In genomic region chr1:203800001-203800400, GRCh38 we compare ENCODE assay signal across 15 cellular contexts. TPM values are rescaled to one million over a fixed set of nuclear protein-coding genes. Genes with fewer than 3 reads are reported as not detected.
A peak's percentile ranks its signal among the peaks of the same experiment; 100 is the strongest.
DNase-seq lines count a peak whose midpoint lies in the region; ATAC-seq and TF ChIP-seq lines count a peak whose summit lies in the region.
"Had no signal": no experiment of that assay in that cellular context is flagged by ENCODE, and none has a peak within 500 bp of the region (broad histone marks: within the 10 kb centered on the region; RNA-seq: fewer than 3 reads in every experiment).

No MANE protein-coding gene starts in this region.

- peaks cover 17% of the 10 kb centered on the region; the same call in 1 of the 2 replicates for H3F3A ChIP-seq in PC-9 (ENCODE audit: insufficient read depth, low read depth)
- peaks cover 7% of the 10 kb centered on the region for H3F3A ChIP-seq in smooth muscle cell (ENCODE audit: low read depth)

- ATAC-seq in natural killer cell (no peak), GM21367 (IDR thresholded peaks at IDR 0.05; ENCODE audit: unreplicated experiment) (no peak)
- ATAC-seq in natural killer cell treated with Interleukin-12 subunit alpha and Interleukin-12 subunit beta and Interleukin-15 and Interleukin-18, amount 100 ng/mL, for 72 hours = no peak
- ATAC-seq: pancreas had no signal

- H3K36me3 ChIP-seq in PC-9 (ENCODE audit: low read depth) (peaks cover 62% of the 10 kb centered on the region), smooth muscle cell (ENCODE audit: low read depth) (no peaks in the 10 kb centered on the region)
- H3K36me3 ChIP-seq: pancreas had no signal

- H3K4me1 Mint-ChIP-seq in natural killer cell = peaks cover 63 to 65% of the 10 kb centered on the region in 2 donors
- H3K4me1 Mint-ChIP-seq in natural killer cell treated with Interleukin-12 subunit alpha and Interleukin-12 subunit beta and Interleukin-15 and Interleukin-18, amount 100 ng/mL, for 72 hours (ENCODE audit: low read depth in 2 of 2) = peaks cover 49 to 52% of the 10 kb centered on the region in 2 donors

- H3K27ac Mint-ChIP-seq in natural killer cell = peak overlapping the region; percentile 46 to 51
- no peak overlapping the region for H3K27ac Mint-ChIP-seq in natural killer cell treated with Interleukin-12 subunit alpha and Interleukin-12 subunit beta and Interleukin-15 and Interleukin-18, amount 100 ng/mL, for 72 hours

- DNase-seq in natural killer cell (no peak), PC-9 (no peak), erythroblast (lab: John Stamatoyannopoulos, UW) (peak; percentile 63 to 81), smooth muscle cell (lab: John Stamatoyannopoulos, UW; ENCODE audit: unreplicated experiment) (no peak), 8988T (no peak), iPS-NIHi11 (ENCODE audit: low spot score) (no peak)
- DNase-seq in natural killer cell treated with Interleukin-12 subunit alpha and Interleukin-12 subunit beta and Interleukin-15 and Interleukin-18, amount 100 ng/mL, for 72 hours (ENCODE audit: low spot score) = no peak
- DNase-seq: MG63, midbrain, NCI-H2081, NCI-H748 treated with DMSO at 0.1 percent for 48 hours, pancreas, testis had no signal

- no peak overlapping the region for H2AFZ ChIP-seq in PC-9
- H2AFZ ChIP-seq in smooth muscle cell (ENCODE audit: low read depth) = no peak overlapping the region

- no peaks in the 10 kb centered on the region for H3K9me3 Mint-ChIP-seq in natural killer cell
- H3K9me3 Mint-ChIP-seq in natural killer cell treated with Interleukin-12 subunit alpha and Interleukin-12 subunit beta and Interleukin-15 and Interleukin-18, amount 100 ng/mL, for 72 hours = no peaks in the 10 kb centered on the region

- H3K9me2 ChIP-seq in PC-9 (ENCODE audit: insufficient read depth) = no peaks in the 10 kb centered on the region

- CTCF ChIA-PET in PC-9 (lab: Charles Lee) = no interaction called here

- H3K79me2 ChIP-seq in PC-9 (ENCODE audit: low read depth) (peaks cover 92% of the 10 kb centered on the region), smooth muscle cell (ENCODE audit: low read depth) (peaks cover 91% of the 10 kb centered on the region)

- H3K9me3 ChIP-seq in PC-9 (ENCODE audit: insufficient read depth, low read depth) (no peaks in the 10 kb centered on the region), smooth muscle cell (replicated peaks; ENCODE audit: low read depth) (no peaks in the 10 kb centered on the region)
- H3K9me3 ChIP-seq: MG63, pancreas, testis had no signal

- H3K36me3 Mint-ChIP-seq in natural killer cell = peaks cover 7% of the 10 kb centered on the region
- peaks cover 30% of the 10 kb centered on the region for H3K36me3 Mint-ChIP-seq in natural killer cell treated with Interleukin-12 subunit alpha and Interleukin-12 subunit beta and Interleukin-15 and Interleukin-18, amount 100 ng/mL, for 72 hours

- intact Hi-C loops in natural killer cell (cut with micrococcal nuclease) (no loop called here), PC-9 (cut with micrococcal nuclease; ENCODE audit: unreplicated experiment) (no loop called here)

- no peak overlapping the region for H3K4me3 Mint-ChIP-seq in natural killer cell
- H3K4me3 Mint-ChIP-seq in natural killer cell treated with Interleukin-12 subunit alpha and Interleukin-12 subunit beta and Interleukin-15 and Interleukin-18, amount 100 ng/mL, for 72 hours = no peak overlapping the region

- no peak for TF ChIP-seq POLR2A in erythroblast (IDR thresholded peaks at IDR 0.05; ENCODE audit: low read length)

- H4K20me1 ChIP-seq in PC-9 (ENCODE audit: insufficient read depth) (peaks cover 80% of the 10 kb centered on the region), smooth muscle cell (ENCODE audit: low read depth) (peaks cover 89% of the 10 kb centered on the region)

- H3K27me3 Mint-ChIP-seq in natural killer cell (ENCODE audit: low read depth in 2 of 2) = no peaks in the 10 kb centered on the region
- H3K27me3 Mint-ChIP-seq in natural killer cell treated with Interleukin-12 subunit alpha and Interleukin-12 subunit beta and Interleukin-15 and Interleukin-18, amount 100 ng/mL, for 72 hours = no peaks in the 10 kb centered on the region

- H3K4me1 ChIP-seq in PC-9 (replicated peaks; ENCODE audit: insufficient read depth) = peaks cover 12% of the 10 kb centered on the region
- peaks cover 31% of the 10 kb centered on the region for H3K4me1 ChIP-seq in smooth muscle cell (ENCODE audit: low read depth)

- 83% methylated on average over 3 of the region's 3 CpGs for WGBS in smooth muscle cell (ENCODE audit: low lambda C conversion rate)

- BruUV-seq in PC-9 (replicated peaks; lab: Mats Ljungman, UMichigan) = no TSS peak

- no peak overlapping the region for H3K27ac ChIP-seq in PC-9
- H3K27ac ChIP-seq in smooth muscle cell (ENCODE audit: low read depth) = peak overlapping the region; percentile 9
- H3K27ac ChIP-seq: pancreas had no signal

- H3K4me2 ChIP-seq in PC-9 (peak overlapping the region; percentile 9; the same call in 1 of the 2 replicates), smooth muscle cell (peak overlapping the region; percentile 92)

- H3K27me3 ChIP-seq in PC-9 (ENCODE audit: insufficient read depth, low read depth) (no peaks in the 10 kb centered on the region), smooth muscle cell (ENCODE audit: low read depth) (no peaks in the 10 kb centered on the region)
- H3K27me3 ChIP-seq: MG63, pancreas, testis had no signal

- TF ChIP-seq CTCF in natural killer cell (IDR thresholded peaks at IDR 0.05) (no peak), PC-9 (conservative IDR thresholded peaks at IDR 0.05) (no peak), smooth muscle cell (IDR thresholded peaks at IDR 0.05; ENCODE audit: borderline replicate concordance, insufficient read depth, poor library complexity, severe bottlenecking) (no peak)

- POLR2A ChIA-PET in PC-9 (lab: Charles Lee; ENCODE audit: unreplicated experiment) = interaction anchor here (0.7 kb wide), 3 partner anchors 88 to 731 kb away, joined by 4 to 5 read pairs (median 5); no protein-coding TSS in a partner anchor

- H3K4me3 ChIP-seq in PC-9 (no peak overlapping the region), smooth muscle cell (no peak overlapping the region)
- H3K4me3 ChIP-seq: MG63, pancreas, testis had no signal

- no peak overlapping the region for H3K9ac ChIP-seq in smooth muscle cell (ENCODE audit: low read depth)

RNA-seq across cellular contexts. Expression of gene ZBED6, which starts 4.6 kb away (rescaled TPM):
- total RNA-seq in natural killer cell (10 to 100 TPM; 36.4 to 41.3 (median 39.8) TPM), PC-9 (2021) (22.7 and 32.7 TPM in 2 replicates), smooth muscle cell (32.0 and 39.4 TPM in 2 replicates)
- 10 to 100 TPM; 24.9 to 29.3 TPM for total RNA-seq in natural killer cell treated with Interleukin-12 subunit alpha and Interleukin-12 subunit beta and Interleukin-15 and Interleukin-18, amount 100 ng/mL, for 72 hours
- polyA plus RNA-seq in smooth muscle cell = 1.9 and 3.0 TPM in 2 replicates

RNA-seq across cellular contexts. Expression of gene ZC3H11A, which starts 4.6 kb away (rescaled TPM):
- total RNA-seq in natural killer cell (10 to 100 TPM; 71.1 to 79.9 (median 78.2) TPM), PC-9 (2021) (91.0 and 91.1 TPM in 2 replicates), smooth muscle cell (140 and 174 TPM in 2 replicates)
- total RNA-seq in natural killer cell treated with Interleukin-12 subunit alpha and Interleukin-12 subunit beta and Interleukin-15 and Interleukin-18, amount 100 ng/mL, for 72 hours = 10 to 100 TPM; 84.1 to 91.8 TPM
- polyA plus RNA-seq in smooth muscle cell = 28.4 and 42.2 TPM in 2 replicates

RNA-seq across cellular contexts. Expression of gene LAX1, which starts 35.0 kb away (rescaled TPM):
- total RNA-seq in natural killer cell = 10 to 100 TPM; 33.8 to 48.2 (median 41.2) TPM
- total RNA-seq in natural killer cell treated with Interleukin-12 subunit alpha and Interleukin-12 subunit beta and Interleukin-15 and Interleukin-18, amount 100 ng/mL, for 72 hours = 1 to 10 TPM; 7.2 to 7.7 TPM
- not detected in 2 replicates for total RNA-seq in PC-9 (2021)
- 0.36 and 0.40 TPM in 2 replicates for total RNA-seq in smooth muscle cell
- 0.27 TPM in 1 of 2 replicates, not detected in the other for polyA plus RNA-seq in smooth muscle cell
- total RNA-seq: Daoy had no signal

Comparison
In these comparisons a context has a peak if more than half of its experiments do, and no peak if none do; other contexts are left out.
1. H3K27ac Mint-ChIP-seq: peak in natural killer cell (2 of 2); none in natural killer cell treated with Interleukin-12 subunit alpha and Interleukin-12 subunit beta and Interleukin-15 and Interleukin-18, amount 100 ng/mL, for 72 hours (0 of 2).
2. DNase-seq: peak in erythroblast (2 of 2); none in natural killer cell (single experiment), natural killer cell treated with Interleukin-12 subunit alpha and Interleukin-12 subunit beta and Interleukin-15 and Interleukin-18, amount 100 ng/mL, for 72 hours (single experiment), PC-9 (0 of 2), smooth muscle cell (single experiment), 8988T (single experiment) and iPS-NIHi11 (single experiment).